ENCODE assay signal across 31 cellular contexts in the genomic region with DNA sequence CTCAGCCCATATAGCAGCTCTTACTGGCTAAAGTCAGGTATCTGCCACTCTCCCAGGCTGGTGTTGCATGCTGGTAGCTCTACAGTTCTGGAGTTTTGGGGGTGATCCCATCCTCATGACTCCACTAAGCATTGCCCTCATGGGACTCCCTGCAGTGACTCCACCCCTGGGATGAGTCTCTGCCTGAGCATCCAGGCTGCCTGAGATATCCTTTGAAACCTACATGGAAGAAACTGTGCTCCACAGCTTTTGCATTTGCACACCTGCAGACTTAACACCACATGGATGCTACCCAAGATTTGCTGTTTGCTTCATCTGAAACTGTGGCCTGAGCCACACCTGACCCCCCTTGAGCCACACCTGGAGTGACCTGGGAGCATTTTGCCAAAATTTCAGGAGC.
"Had no signal": no experiment of that assay in that cellular context is flagged by ENCODE, and none has a peak within 500 bp of the region (broad histone marks: within the 10 kb centered on the region; RNA-seq: fewer than 3 reads in every experiment).

No MANE protein-coding gene starts in this region.

- H3K9me3 ChIP-seq: ascending aorta had no signal

- H3K4me3 ChIP-seq: ascending aorta, cardiac muscle cell had no signal

- FAIRE-seq: bronchial epithelial cell, TTC549 had no signal

- H3K36me3 ChIP-seq: ascending aorta, cardiac muscle cell had no signal

- DNase-seq: activated B cell treated with CpG ODN at 0.5 μM for 24 hours; activated CD4-positive, alpha-beta memory T cell treated with anti-CD3 and anti-CD28 coated beads, Interleukin-2, amount 10 ng/mL, durations not matched to agents 7 days and 5 days; activated CD4-positive, alpha-beta T cell treated with anti-CD3 and anti-CD28 coated beads for 1 hour; activated CD4-positive, alpha-beta T cell treated with anti-CD3 and anti-CD28 coated beads for 36 hours; activated CD4-positive, alpha-beta T cell treated with anti-CD3 and anti-CD28 coated beads for 48 hours; activated CD4-positive, alpha-beta T cell treated with anti-CD3 and anti-CD28 coated beads, Interleukin-2, amount 10 ng/mL, durations not matched to agents 7 days and 5 days; activated CD4-positive, alpha-beta T cell treated with anti-CD3 and anti-CD28 coated beads, Interleukin-2, amount 50 U/mL, for 48 hours; activated CD8-positive, alpha-beta memory T cell treated with anti-CD3 and anti-CD28 coated beads for 24 hours; activated CD8-positive, alpha-beta memory T cell treated with anti-CD3 and anti-CD28 coated beads, Interleukin-2, amount 10 ng/mL, durations not matched to agents 7 days and 5 days; activated CD8-positive, alpha-beta memory T cell treated with anti-CD3 and anti-CD28 coated beads, Interleukin-2, amount 50 U/mL, for 48 hours; activated CD8-positive, alpha-beta T cell treated with anti-CD3 and anti-CD28 coated beads, Interleukin-2, amount 10 ng/mL, durations not matched to agents 7 days and 5 days; activated effector memory CD4-positive, alpha-beta T cell treated with Interleukin-2 at 50 U/mL for 16 hours; activated gamma-delta T cell; activated naive CD4-positive, alpha-beta T cell treated with anti-CD3 and anti-CD28 coated beads, Interleukin-2, amount 10 ng/mL, durations not matched to agents 7 days and 5 days; activated naive CD4-positive, alpha-beta T cell treated with Interleukin-2 at 50 U/mL for 16 hours; activated naive CD8-positive, alpha-beta T cell treated with anti-CD3 and anti-CD28 coated beads, Interleukin-2, amount 10 ng/mL, durations not matched to agents 7 days and 5 days; activated naive CD8-positive, alpha-beta T cell treated with anti-CD3 and anti-CD28 coated beads, Interleukin-2, amount 50 U/mL, for 24 hours; activated T-cell treated with anti-CD3 and anti-CD28 coated beads, Interleukin-2, amount 50 U/mL, for 24 hours; activated T-cell treated with anti-CD3 and anti-CD28 coated beads, Interleukin-2, amount 50 U/mL, for 48 hours; amygdala; anterior cingulate cortex; caudate nucleus; SW 1271; T-helper 1 cell; T-helper 2 cell; T-helper 9 cell had no signal

- H3K4me1 ChIP-seq: ascending aorta had no signal

- ATAC-seq: activated CD4-positive, alpha-beta T cell treated with anti-CD3 and anti-CD28 coated beads for 36 hours; activated CD8-positive, alpha-beta memory T cell treated with anti-CD3 and anti-CD28 coated beads, Interleukin-2, amount 10 ng/mL, durations not matched to agents 7 days and 5 days; activated CD8-positive, alpha-beta T cell treated with anti-CD3 and anti-CD28 coated beads, Interleukin-2, amount 10 ng/mL, durations not matched to agents 7 days and 5 days; activated naive CD8-positive, alpha-beta T cell treated with anti-CD3 and anti-CD28 coated beads, Interleukin-2, amount 50 U/mL, for 24 hours had no signal

- H3K27ac ChIP-seq: ascending aorta, cardiac muscle cell, VCaP had no signal

- H3K27me3 ChIP-seq: ascending aorta, cardiac muscle cell had no signal
